ENCODE assay signal across 1 cellular context in the genomic region with DNA sequence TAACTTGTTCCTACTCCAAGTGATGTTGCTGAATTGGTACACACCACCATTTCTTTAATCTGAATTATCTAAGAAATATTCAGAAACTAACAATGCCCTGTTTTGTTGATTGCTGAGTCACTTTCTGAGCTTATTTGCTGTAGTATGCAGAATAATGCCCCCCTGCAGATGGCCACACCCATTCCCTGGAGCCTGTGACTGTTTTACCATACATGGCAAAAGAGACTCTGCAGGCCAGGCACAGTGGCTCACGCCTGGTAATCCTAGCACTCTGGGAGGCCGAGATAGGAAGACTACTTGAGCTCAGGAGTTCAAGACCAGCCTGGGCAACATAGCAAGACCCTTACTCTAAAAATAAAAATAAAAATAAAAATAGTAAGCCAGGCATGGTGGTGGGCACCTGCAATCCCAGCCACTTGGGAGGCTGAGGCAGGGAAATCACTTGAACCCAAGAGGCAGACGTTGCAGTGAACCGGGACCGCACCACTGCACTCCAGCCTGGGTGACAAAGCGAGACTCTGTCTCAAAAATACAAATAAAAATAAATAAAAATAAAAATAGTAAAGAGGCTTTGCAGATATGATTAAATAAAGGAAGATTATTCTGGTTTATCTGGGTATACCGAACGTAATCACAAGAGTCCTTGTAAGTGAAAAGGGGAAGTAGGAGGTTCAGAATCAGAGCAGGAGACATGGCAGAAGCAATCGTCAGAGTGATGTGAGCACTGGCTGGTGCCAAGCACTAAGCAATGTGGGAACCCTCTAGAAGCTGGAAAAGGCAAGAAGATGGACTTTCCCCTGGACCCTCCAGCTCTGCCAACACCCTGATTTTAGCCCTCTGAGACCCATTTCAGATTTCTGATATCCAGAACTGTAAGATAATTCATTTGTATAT.
TF ChIP-seq lines count a peak whose summit lies in the region.

No MANE protein-coding gene starts in this region.

TF ChIP-seq in HCT116, 20 proteins besides CTCF, POLR2A, EP300 and RAD21:
- TF ChIP-seq ZBTB33 (IDR thresholded peaks at IDR 0.05; ENCODE audit: extremely low read depth, insufficient replicate concordance, low read length) (no peak), SRF (IDR thresholded peaks at IDR 0.05; ENCODE audit: low read depth) (peak; percentile 70; the same call in 1 of the 2 replicates), YY1 (IDR thresholded peaks at IDR 0.05; ENCODE audit: extremely low read depth, insufficient replicate concordance, low read depth, low read length) (no peak)
TF ChIP-seq in HCT116: peak in this region for 1.
